ENCODE assay signal across 1 cellular context in genomic region chr9:84642618-84643017, GRCh38.
TF ChIP-seq lines count a peak whose summit lies in the region.

No MANE protein-coding gene starts in this region.

TF ChIP-seq in HepG2, 621 proteins besides CTCF, POLR2A, EP300 and RAD21:
- TF ChIP-seq POLR2G (IDR thresholded peaks at IDR 0.05; ENCODE audit: low read depth, low read length) (no peak), TRIM24 (CRISPR knock-in tag; IDR thresholded peaks at IDR 0.05) (no peak), CREB1 (IDR thresholded peaks at IDR 0.05) (no peak), CREB1 (CRISPR knock-in tag; IDR thresholded peaks at IDR 0.05) (0 out of 2 replicates have a peak, but pooled peaks have one; percentile 14)
